9 cellular contexts compared by ENCODE assay signal in the genomic region with DNA sequence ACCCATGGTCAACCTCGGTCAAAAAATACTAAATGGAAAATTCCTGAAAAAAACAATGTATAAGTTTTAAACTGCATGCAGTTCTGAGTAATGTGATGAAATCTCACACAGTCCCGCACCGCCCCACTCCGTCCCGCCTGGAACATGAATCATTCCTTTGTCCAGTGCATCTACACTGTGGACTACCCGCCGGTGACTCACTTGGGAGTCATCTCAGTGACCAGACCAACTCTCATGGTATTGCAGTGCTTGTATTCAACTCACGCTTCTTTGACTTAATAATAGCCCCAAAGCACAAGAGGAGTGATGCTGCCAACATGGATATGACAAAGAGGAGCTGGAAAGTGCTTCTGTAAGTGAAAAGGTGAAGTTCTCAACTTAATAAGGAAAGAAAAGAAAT. TPM values are rescaled to one million over a fixed set of nuclear protein-coding genes. Genes with fewer than 3 reads are reported as not detected.
DNase-seq lines count a peak whose midpoint lies in the region; ATAC-seq, FAIRE-seq and TF ChIP-seq lines count a peak whose summit lies in the region.
"Had no signal": no experiment of that assay in that cellular context is flagged by ENCODE, and none has a peak within 500 bp of the region (broad histone marks: within the 10 kb centered on the region; RNA-seq: fewer than 3 reads in every experiment).

No MANE protein-coding gene starts in this region.

- peak overlapping the region; percentile 82 for H3K9ac ChIP-seq in astrocyte (ENCODE audit: low read length)

- no peaks in the 10 kb centered on the region for H4K20me1 ChIP-seq in astrocyte (ENCODE audit: insufficient read depth, low read length)

- H3K9me3 Mint-ChIP-seq in astrocyte (ENCODE audit: unreplicated experiment): peaks cover 2% of the 10 kb centered on the region

- H2AFZ ChIP-seq in astrocyte (ENCODE audit: low read depth, low read length): no peak overlapping the region

- H3K36me3 ChIP-seq in astrocyte (ENCODE audit: insufficient read depth, low read length): no peaks in the 10 kb centered on the region

- DNase-seq in HPDE6-E6E7 (ENCODE audit: extremely low spot score) (peak; percentile 84), astrocyte (ENCODE audit: low read depth) (peak; percentile 100), iris pigment epithelial cell (ENCODE audit: low read depth) (peak; percentile 99), superior temporal gyrus (ENCODE audit: extremely low spot score) (peak; percentile 82), NCI-H345 treated with DMSO at 0.1 percent for 48 hours (lab: John Stamatoyannopoulos, UW; ENCODE audit: unreplicated experiment) (no peak), NCI-H2196 treated with DMSO at 0.1 percent for 48 hours (lab: John Stamatoyannopoulos, UW; ENCODE audit: unreplicated experiment) (no peak)
- DNase-seq in activated CD4-positive, alpha-beta T cell treated with anti-CD3 and anti-CD28 coated beads for 48 hours: no peak

- H3K4me2 ChIP-seq in astrocyte (ENCODE audit: low read length): peak overlapping the region; percentile 73

- no peak for ATAC-seq in HG03196 (IDR thresholded peaks at IDR 0.05; ENCODE audit: unreplicated experiment)

- H3K27ac Mint-ChIP-seq in astrocyte (ENCODE audit: unreplicated experiment): peak overlapping the region; percentile 97
- H3K27ac Mint-ChIP-seq: IgD-negative memory B cell had no signal

- TF ChIP-seq CTCF in astrocyte (IDR thresholded peaks at IDR 0.05; ENCODE audit: insufficient read depth, low read depth, low read length): no peak

- H3K27me3 Mint-ChIP-seq in astrocyte (ENCODE audit: low read depth, unreplicated experiment): no peaks in the 10 kb centered on the region
- H3K27me3 Mint-ChIP-seq: IgD-negative memory B cell had no signal

- FAIRE-seq in astrocyte (lab: Jason Lieb, UNC): peak; percentile 96

- no peaks in the 10 kb centered on the region for H3K9me3 ChIP-seq in astrocyte (ENCODE audit: insufficient read depth, low read depth, low read length)

- no peaks in the 10 kb centered on the region for H3K27me3 ChIP-seq in astrocyte (ENCODE audit: insufficient read depth, low read length)

- peaks cover 44% of the 10 kb centered on the region for H3K79me2 ChIP-seq in astrocyte (ENCODE audit: insufficient read depth, low read length)

- peak overlapping the region; percentile 99 for H3K27ac ChIP-seq in astrocyte (ENCODE audit: low read depth, low read length)

- H3K36me3 Mint-ChIP-seq in astrocyte (ENCODE audit: low read depth, unreplicated experiment): no peaks in the 10 kb centered on the region
- H3K36me3 Mint-ChIP-seq: IgD-negative memory B cell had no signal

- H3K4me1 ChIP-seq in astrocyte (ENCODE audit: insufficient read depth, low read length): peaks cover 34% of the 10 kb centered on the region

- peaks cover 44% of the 10 kb centered on the region for H3K4me1 Mint-ChIP-seq in astrocyte (ENCODE audit: low read depth, unreplicated experiment)
- H3K4me1 Mint-ChIP-seq: IgD-negative memory B cell had no signal

- H3K4me3 ChIP-seq in astrocyte (ENCODE audit: insufficient read depth, low read depth, low read length): peak overlapping the region; percentile 0

- H3K4me3 Mint-ChIP-seq in astrocyte (ENCODE audit: unreplicated experiment): peak overlapping the region; percentile 34
- H3K4me3 Mint-ChIP-seq: IgD-negative memory B cell had no signal

RNA-seq across cellular contexts. Expression of gene ARHGAP32, which starts 48.8 kb away (rescaled TPM):
- total RNA-seq in astrocyte: 20.6 and 21.6 TPM in 2 replicates

Comparison
In these comparisons a context has a peak if more than half of its experiments do, and no peak if none do; other contexts are left out.
1. DNase-seq: peak in HPDE6-E6E7 (single experiment), astrocyte (single experiment), iris pigment epithelial cell (single experiment) and superior temporal gyrus (single experiment); none in NCI-H345 treated with DMSO at 0.1 percent for 48 hours (single experiment), activated CD4-positive, alpha-beta T cell treated with anti-CD3 and anti-CD28 coated beads for 48 hours (single experiment) and NCI-H2196 treated with DMSO at 0.1 percent for 48 hours (single experiment).